ENCODE assay signal across 11 cellular contexts in the genomic region with DNA sequence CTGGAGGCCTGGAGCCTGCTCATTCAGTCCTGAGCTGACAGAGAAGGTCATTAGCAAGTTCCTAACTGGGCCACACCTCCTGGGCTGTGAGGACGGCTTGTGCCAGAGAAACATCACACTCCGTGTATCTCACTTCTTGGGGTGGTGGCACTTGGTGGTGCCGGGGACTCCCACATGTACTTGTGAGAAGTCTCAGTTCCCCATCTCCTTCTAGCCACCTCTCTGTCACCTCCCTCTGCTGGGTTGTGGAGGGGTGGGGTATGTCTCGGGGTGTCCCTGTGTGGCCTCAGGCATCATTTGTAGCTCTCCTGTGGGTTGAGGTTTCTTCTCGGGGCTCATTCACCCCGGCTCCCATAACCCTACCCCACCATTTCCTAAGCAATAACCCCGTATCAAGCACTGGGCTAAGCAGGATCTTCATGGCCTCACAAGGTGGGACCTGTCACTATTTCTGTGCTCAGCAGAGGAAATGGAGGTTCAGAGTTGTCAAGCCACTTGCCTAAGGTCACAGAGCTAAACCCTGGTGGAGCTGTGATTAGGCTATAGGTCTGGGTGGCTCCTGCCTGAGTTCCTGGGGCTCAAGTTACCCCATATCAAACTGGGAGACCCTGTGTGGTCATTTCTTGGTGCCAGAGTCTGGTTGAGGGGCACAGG.
DNase-seq lines count a peak whose midpoint lies in the region; ATAC-seq and TF ChIP-seq lines count a peak whose summit lies in the region.
"Had no signal": no experiment of that assay in that cellular context is flagged by ENCODE, and none has a peak within 500 bp of the region (broad histone marks: within the 10 kb centered on the region; RNA-seq: fewer than 3 reads in every experiment).

No MANE protein-coding gene starts in this region.

- H3K27me3 Mint-ChIP-seq in natural killer cell (ENCODE audit: low read depth in 2 of 2) = peaks cover 6 to 7% of the 10 kb centered on the region in 2 donors
- H3K27me3 Mint-ChIP-seq in progenitor cell of endocrine pancreas = peaks cover 19% of the 10 kb centered on the region

- DNase-seq in natural killer cell (peak; percentile 66), NCI-H774 (lab: John Stamatoyannopoulos, UW) (no peak), NCI-H1092 (lab: John Stamatoyannopoulos, UW) (no peak), progenitor cell of endocrine pancreas (ENCODE audit: low spot score, unreplicated experiment) (no peak)
- DNase-seq in activated naive CD4-positive, alpha-beta T cell treated with anti-CD3 and anti-CD28 coated beads, Interleukin-2, amount 50 U/mL, for 72 hours (ENCODE audit: low spot score in 2 of 2) = no peak
- DNase-seq: Calu3, NCI-H526 treated with DMSO at 0.1 percent for 48 hours had no signal

- intact Hi-C loops in natural killer cell (cut with micrococcal nuclease) = loop anchor here (2.0 to 5.0 kb wide), 3 partner anchors 15 to 307 kb away; a partner anchor contains a TSS

- H3K27ac Mint-ChIP-seq in natural killer cell = peak overlapping the region; percentile 99 to 100
- no peak overlapping the region for H3K27ac Mint-ChIP-seq in progenitor cell of endocrine pancreas
- H3K27ac Mint-ChIP-seq in activated naive CD4-positive, alpha-beta T cell treated with anti-CD3 and anti-CD28 coated beads, Interleukin-2, amount 50 U/mL, for 72 hours = peak overlapping the region in 1 of 2 donors; percentile 49
- H3K27ac Mint-ChIP-seq: mesothelial cell of epicardium had no signal

- H3K9me3 Mint-ChIP-seq in natural killer cell (no peaks in the 10 kb centered on the region), progenitor cell of endocrine pancreas (ENCODE audit: low read depth) (no peaks in the 10 kb centered on the region)
- H3K9me3 Mint-ChIP-seq in activated naive CD4-positive, alpha-beta T cell treated with anti-CD3 and anti-CD28 coated beads, Interleukin-2, amount 50 U/mL, for 72 hours = no peaks in the 10 kb centered on the region
- H3K9me3 Mint-ChIP-seq: mesothelial cell of epicardium had no signal

- no peaks in the 10 kb centered on the region for H3K36me3 Mint-ChIP-seq in natural killer cell
- H3K36me3 Mint-ChIP-seq in progenitor cell of endocrine pancreas (ENCODE audit: insufficient read depth) = no peaks in the 10 kb centered on the region
- H3K36me3 Mint-ChIP-seq in activated naive CD4-positive, alpha-beta T cell treated with anti-CD3 and anti-CD28 coated beads, Interleukin-2, amount 50 U/mL, for 72 hours = no peaks in the 10 kb centered on the region
- H3K36me3 Mint-ChIP-seq: mesothelial cell of epicardium had no signal

- H3K4me3 Mint-ChIP-seq in natural killer cell (peak overlapping the region; percentile 90), progenitor cell of endocrine pancreas (ENCODE audit: low read depth) (no peak overlapping the region)
- H3K4me3 Mint-ChIP-seq: mesothelial cell of epicardium had no signal

- no peak for TF ChIP-seq CTCF in natural killer cell (IDR thresholded peaks at IDR 0.05)
- TF ChIP-seq CTCF in progenitor cell of endocrine pancreas (IDR thresholded peaks at IDR 0.05; ENCODE audit: unreplicated experiment) = no peak

- peak; percentile 85 for ATAC-seq in GM18861 (IDR thresholded peaks at IDR 0.05; ENCODE audit: unreplicated experiment)
- peak; percentile 82 for ATAC-seq in GM21576 (IDR thresholded peaks at IDR 0.05; ENCODE audit: unreplicated experiment)
- peak; percentile 82 for ATAC-seq in HG03159 (IDR thresholded peaks at IDR 0.05; ENCODE audit: unreplicated experiment)
- peak; percentile 85 to 90 (median 90) for ATAC-seq in natural killer cell
- no peak for ATAC-seq in activated naive CD4-positive, alpha-beta T cell treated with anti-CD3 and anti-CD28 coated beads, Interleukin-2, amount 50 U/mL, for 72 hours

- H3K4me1 Mint-ChIP-seq in natural killer cell (peaks cover 38 to 54% of the 10 kb centered on the region in 2 donors), progenitor cell of endocrine pancreas (ENCODE audit: low read depth) (peaks cover 13% of the 10 kb centered on the region)

Comparison
In these comparisons a context has a peak if more than half of its experiments do, and no peak if none do; other contexts are left out.
1. ATAC-seq: peak in GM18861 (single experiment), GM21576 (single experiment), HG03159 (single experiment) and natural killer cell (3 of 3); none in activated naive CD4-positive, alpha-beta T cell treated with anti-CD3 and anti-CD28 coated beads, Interleukin-2, amount 50 U/mL, for 72 hours (0 of 2).